ENCODE assay signal across 1 cellular context in genomic region chr19:494171-495046, GRCh38.
TF ChIP-seq lines count a peak whose summit lies in the region.

No MANE protein-coding gene starts in this region.

TF ChIP-seq in HepG2, 621 proteins besides CTCF, POLR2A, EP300 and RAD21 (continued from another document and continues in another):
- TF ChIP-seq HNF4G (IDR thresholded peaks at IDR 0.05; ENCODE audit: borderline replicate concordance, low read depth, low read length) (no peak), HNF4G (CRISPR knock-in tag; IDR thresholded peaks at IDR 0.05; ENCODE audit: borderline replicate concordance, low read depth) (no peak), GZF1 (CRISPR knock-in tag; IDR thresholded peaks at IDR 0.05) (no peak), MAFK (conservative IDR thresholded peaks at IDR 0.05 in 1 of 2, IDR thresholded peaks at IDR 0.05 in 1 of 2; ENCODE audit: low read length in 2 of 2) (no peak), ZBTB4 (CRISPR knock-in tag; IDR thresholded peaks at IDR 0.05; ENCODE audit: borderline replicate concordance) (no peak), KDM2A (CRISPR knock-in tag; IDR thresholded peaks at IDR 0.05; ENCODE audit: borderline replicate concordance, low read depth) (peak; percentile 72; the same call in 1 of the 2 replicates), PCBP1 (IDR thresholded peaks at IDR 0.05; ENCODE audit: borderline replicate concordance, low read depth, low read length) (no peak), ARHGAP35 (CRISPR knock-in tag; IDR thresholded peaks at IDR 0.05; ENCODE audit: borderline replicate concordance) (no peak), ETV6 (CRISPR knock-in tag; conservative IDR thresholded peaks at IDR 0.05) (no peak), ZBTB20 (CRISPR knock-in tag; IDR thresholded peaks at IDR 0.05; ENCODE audit: borderline replicate concordance, low read depth) (0 out of 2 replicates have a peak, but pooled peaks have one; percentile 30), ZNF510 (CRISPR knock-in tag; IDR thresholded peaks at IDR 0.05; ENCODE audit: low read depth) (0 out of 2 replicates have a peak, but pooled peaks have one; percentile 52), PBX2 (CRISPR knock-in tag; IDR thresholded peaks at IDR 0.05) (no peak), NFKB2 (CRISPR knock-in tag; IDR thresholded peaks at IDR 0.05; ENCODE audit: borderline replicate concordance) (no peak), CCDC6 (CRISPR knock-in tag; IDR thresholded peaks at IDR 0.05) (no peak), TP53 (CRISPR knock-in tag; conservative IDR thresholded peaks at IDR 0.05) (no peak), MTA3 (CRISPR knock-in tag; IDR thresholded peaks at IDR 0.05) (no peak), ZNF383 (CRISPR knock-in tag; IDR thresholded peaks at IDR 0.05; ENCODE audit: borderline replicate concordance) (no peak), ZFX (CRISPR knock-in tag; IDR thresholded peaks at IDR 0.05; ENCODE audit: low read depth) (peak; percentile 87), MAX (IDR thresholded peaks at IDR 0.05) (0 out of 2 replicates have a peak, but pooled peaks have one; percentile 21), AFF4 (CRISPR knock-in tag; IDR thresholded peaks at IDR 0.05) (no peak), PCBP2 (optimal IDR thresholded peaks at IDR 0.05; ENCODE audit: low read depth, low read length, poor library complexity, severe bottlenecking) (no peak), SNAI1 (CRISPR knock-in tag; IDR thresholded peaks at IDR 0.05; ENCODE audit: borderline replicate concordance) (no peak), DNMT3B (CRISPR knock-in tag; conservative IDR thresholded peaks at IDR 0.05) (no peak), GLMP (CRISPR knock-in tag; IDR thresholded peaks at IDR 0.05; ENCODE audit: borderline replicate concordance) (no peak), ZNF12 (CRISPR knock-in tag; IDR thresholded peaks at IDR 0.05) (no peak), NFE2L1 (CRISPR knock-in tag; IDR thresholded peaks at IDR 0.05; ENCODE audit: borderline replicate concordance) (no peak), ZMYM3 (CRISPR knock-in tag; IDR thresholded peaks at IDR 0.05) (0 out of 2 replicates have a peak, but pooled peaks have one; percentile 24), RBM39 (IDR thresholded peaks at IDR 0.05; ENCODE audit: low read depth, low read length, poor library complexity, severe bottlenecking) (no peak), FOSL1 (CRISPR knock-in tag; IDR thresholded peaks at IDR 0.05; ENCODE audit: borderline replicate concordance) (no peak), RFXANK (CRISPR knock-in tag; IDR thresholded peaks at IDR 0.05) (no peak)
- TF ChIP-seq, protein P1, sequence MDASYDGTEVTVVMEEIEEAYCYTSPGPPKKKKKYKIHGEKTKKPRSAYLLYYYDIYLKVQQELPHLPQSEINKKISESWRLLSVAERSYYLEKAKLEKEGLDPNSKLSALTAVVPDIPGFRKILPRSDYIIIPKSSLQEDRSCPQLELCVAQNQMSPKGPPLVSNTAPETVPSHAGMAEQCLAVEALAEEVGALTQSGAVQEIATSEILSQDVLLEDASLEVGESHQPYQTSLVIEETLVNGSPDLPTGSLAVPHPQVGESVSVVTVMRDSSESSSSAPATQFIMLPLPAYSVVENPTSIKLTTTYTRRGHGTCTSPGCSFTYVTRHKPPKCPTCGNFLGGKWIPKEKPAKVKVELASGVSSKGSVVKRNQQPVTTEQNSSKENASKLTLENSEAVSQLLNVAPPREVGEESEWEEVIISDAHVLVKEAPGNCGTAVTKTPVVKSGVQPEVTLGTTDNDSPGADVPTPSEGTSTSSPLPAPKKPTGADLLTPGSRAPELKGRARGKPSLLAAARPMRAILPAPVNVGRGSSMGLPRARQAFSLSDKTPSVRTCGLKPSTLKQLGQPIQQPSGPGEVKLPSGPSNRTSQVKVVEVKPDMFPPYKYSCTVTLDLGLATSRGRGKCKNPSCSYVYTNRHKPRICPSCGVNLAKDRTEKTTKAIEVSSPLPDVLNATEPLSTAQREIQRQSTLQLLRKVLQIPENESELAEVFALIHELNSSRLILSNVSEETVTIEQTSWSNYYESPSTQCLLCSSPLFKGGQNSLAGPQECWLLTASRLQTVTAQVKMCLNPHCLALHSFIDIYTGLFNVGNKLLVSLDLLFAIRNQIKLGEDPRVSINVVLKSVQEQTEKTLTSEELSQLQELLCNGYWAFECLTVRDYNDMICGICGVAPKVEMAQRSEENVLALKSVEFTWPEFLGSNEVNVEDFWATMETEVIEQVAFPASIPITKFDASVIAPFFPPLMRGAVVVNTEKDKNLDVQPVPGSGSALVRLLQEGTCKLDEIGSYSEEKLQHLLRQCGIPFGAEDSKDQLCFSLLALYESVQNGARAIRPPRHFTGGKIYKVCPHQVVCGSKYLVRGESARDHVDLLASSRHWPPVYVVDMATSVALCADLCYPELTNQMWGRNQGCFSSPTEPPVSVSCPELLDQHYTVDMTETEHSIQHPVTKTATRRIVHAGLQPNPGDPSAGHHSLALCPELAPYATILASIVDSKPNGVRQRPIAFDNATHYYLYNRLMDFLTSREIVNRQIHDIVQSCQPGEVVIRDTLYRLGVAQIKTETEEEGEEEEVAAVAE (CRISPR knock-in tag; IDR thresholded peaks at IDR 0.05; ENCODE audit: borderline replicate concordance), result no peak
- TF ChIP-seq, protein P2, sequence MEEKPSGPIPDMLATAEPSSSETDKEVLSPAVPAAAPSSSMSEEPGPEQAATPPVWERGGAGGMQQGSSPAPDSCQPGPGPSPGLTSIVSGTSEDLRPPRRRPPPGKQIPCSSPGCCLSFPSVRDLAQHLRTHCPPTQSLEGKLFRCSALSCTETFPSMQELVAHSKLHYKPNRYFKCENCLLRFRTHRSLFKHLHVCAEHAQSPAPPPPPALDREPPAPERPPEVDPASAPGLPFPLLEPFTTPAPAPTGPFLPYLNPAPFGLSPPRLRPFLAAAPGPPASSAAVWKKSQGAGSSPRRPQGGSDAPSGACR (CRISPR knock-in tag; IDR thresholded peaks at IDR 0.05), result no peak
- TF ChIP-seq, protein P3, sequence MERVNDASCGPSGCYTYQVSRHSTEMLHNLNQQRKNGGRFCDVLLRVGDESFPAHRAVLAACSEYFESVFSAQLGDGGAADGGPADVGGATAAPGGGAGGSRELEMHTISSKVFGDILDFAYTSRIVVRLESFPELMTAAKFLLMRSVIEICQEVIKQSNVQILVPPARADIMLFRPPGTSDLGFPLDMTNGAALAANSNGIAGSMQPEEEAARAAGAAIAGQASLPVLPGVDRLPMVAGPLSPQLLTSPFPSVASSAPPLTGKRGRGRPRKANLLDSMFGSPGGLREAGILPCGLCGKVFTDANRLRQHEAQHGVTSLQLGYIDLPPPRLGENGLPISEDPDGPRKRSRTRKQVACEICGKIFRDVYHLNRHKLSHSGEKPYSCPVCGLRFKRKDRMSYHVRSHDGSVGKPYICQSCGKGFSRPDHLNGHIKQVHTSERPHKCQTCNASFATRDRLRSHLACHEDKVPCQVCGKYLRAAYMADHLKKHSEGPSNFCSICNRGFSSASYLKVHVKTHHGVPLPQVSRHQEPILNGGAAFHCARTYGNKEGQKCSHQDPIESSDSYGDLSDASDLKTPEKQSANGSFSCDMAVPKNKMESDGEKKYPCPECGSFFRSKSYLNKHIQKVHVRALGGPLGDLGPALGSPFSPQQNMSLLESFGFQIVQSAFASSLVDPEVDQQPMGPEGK (CRISPR knock-in tag; IDR thresholded peaks at IDR 0.05), result peak; percentile 73
- TF ChIP-seq, protein P4, sequence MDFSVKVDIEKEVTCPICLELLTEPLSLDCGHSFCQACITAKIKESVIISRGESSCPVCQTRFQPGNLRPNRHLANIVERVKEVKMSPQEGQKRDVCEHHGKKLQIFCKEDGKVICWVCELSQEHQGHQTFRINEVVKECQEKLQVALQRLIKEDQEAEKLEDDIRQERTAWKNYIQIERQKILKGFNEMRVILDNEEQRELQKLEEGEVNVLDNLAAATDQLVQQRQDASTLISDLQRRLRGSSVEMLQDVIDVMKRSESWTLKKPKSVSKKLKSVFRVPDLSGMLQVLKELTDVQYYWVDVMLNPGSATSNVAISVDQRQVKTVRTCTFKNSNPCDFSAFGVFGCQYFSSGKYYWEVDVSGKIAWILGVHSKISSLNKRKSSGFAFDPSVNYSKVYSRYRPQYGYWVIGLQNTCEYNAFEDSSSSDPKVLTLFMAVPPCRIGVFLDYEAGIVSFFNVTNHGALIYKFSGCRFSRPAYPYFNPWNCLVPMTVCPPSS (IDR thresholded peaks at IDR 0.05), result no peak
- TF ChIP-seq, protein P5, sequence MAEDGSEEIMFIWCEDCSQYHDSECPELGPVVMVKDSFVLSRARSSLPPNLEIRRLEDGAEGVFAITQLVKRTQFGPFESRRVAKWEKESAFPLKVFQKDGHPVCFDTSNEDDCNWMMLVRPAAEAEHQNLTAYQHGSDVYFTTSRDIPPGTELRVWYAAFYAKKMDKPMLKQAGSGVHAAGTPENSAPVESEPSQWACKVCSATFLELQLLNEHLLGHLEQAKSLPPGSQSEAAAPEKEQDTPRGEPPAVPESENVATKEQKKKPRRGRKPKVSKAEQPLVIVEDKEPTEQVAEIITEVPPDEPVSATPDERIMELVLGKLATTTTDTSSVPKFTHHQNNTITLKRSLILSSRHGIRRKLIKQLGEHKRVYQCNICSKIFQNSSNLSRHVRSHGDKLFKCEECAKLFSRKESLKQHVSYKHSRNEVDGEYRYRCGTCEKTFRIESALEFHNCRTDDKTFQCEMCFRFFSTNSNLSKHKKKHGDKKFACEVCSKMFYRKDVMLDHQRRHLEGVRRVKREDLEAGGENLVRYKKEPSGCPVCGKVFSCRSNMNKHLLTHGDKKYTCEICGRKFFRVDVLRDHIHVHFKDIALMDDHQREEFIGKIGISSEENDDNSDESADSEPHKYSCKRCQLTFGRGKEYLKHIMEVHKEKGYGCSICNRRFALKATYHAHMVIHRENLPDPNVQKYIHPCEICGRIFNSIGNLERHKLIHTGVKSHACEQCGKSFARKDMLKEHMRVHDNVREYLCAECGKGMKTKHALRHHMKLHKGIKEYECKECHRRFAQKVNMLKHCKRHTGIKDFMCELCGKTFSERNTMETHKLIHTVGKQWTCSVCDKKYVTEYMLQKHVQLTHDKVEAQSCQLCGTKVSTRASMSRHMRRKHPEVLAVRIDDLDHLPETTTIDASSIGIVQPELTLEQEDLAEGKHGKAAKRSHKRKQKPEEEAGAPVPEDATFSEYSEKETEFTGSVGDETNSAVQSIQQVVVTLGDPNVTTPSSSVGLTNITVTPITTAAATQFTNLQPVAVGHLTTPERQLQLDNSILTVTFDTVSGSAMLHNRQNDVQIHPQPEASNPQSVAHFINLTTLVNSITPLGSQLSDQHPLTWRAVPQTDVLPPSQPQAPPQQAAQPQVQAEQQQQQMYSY (CRISPR knock-in tag; IDR thresholded peaks at IDR 0.05), result no peak
